Comparison of ENCODE assay signal across 30 cellular contexts in genomic region chrX:52337410-52337809, GRCh38. TPM values are rescaled to one million over a fixed set of nuclear protein-coding genes. Genes with fewer than 3 reads are reported as not detected.
DNase-seq lines count a peak whose midpoint lies in the region; ATAC-seq, FAIRE-seq and TF ChIP-seq lines count a peak whose summit lies in the region.
"Had no signal": no experiment of that assay in that cellular context is flagged by ENCODE, and none has a peak within 500 bp of the region (broad histone marks: within the 10 kb centered on the region; RNA-seq: fewer than 3 reads in every experiment).

No MANE protein-coding gene starts in this region.

- POLR2A ChIA-PET in A549 (lab: Yijun Ruan, JAX) (no interaction called here), IMR-90 (lab: Charles Lee; ENCODE audit: unreplicated experiment) (no interaction called here)

- no peak overlapping the region for H2AFZ ChIP-seq in IMR-90 (replicated peaks; ENCODE audit: low read length, poor library complexity)

- no peak overlapping the region for H2AK9ac ChIP-seq in IMR-90 (replicated peaks; ENCODE audit: low read depth, low read length, poor library complexity)

- H4K5ac ChIP-seq in IMR-90 (ENCODE audit: low read depth, low read length): no peak overlapping the region

- H3K36me3 Mint-ChIP-seq in activated naive CD4-positive, alpha-beta T cell treated with anti-CD3 and anti-CD28 coated beads, Interleukin-2, amount 10 ng/mL, durations not matched to agents 7 days and 5 days: no peaks in the 10 kb centered on the region
- H3K36me3 Mint-ChIP-seq in activated naive CD4-positive, alpha-beta T cell treated with anti-CD3 and anti-CD28 coated beads, Interleukin-2, amount 50 U/mL, for 72 hours: no peaks in the 10 kb centered on the region
- no peaks in the 10 kb centered on the region for H3K36me3 Mint-ChIP-seq in chondrocyte (ENCODE audit: low read depth)
- H3K36me3 Mint-ChIP-seq: CD14-positive monocyte; CD4-positive, alpha-beta memory T cell; CD4-positive, CD25-positive, alpha-beta regulatory T cell; CD8-positive, alpha-beta memory T cell had no signal

- no peak overlapping the region for H2BK20ac ChIP-seq in IMR-90 (ENCODE audit: low read depth, low read length)

- intact Hi-C loops in IMR-90 (cut with micrococcal nuclease): no loop called here

- no peak overlapping the region for H3K4ac ChIP-seq in IMR-90 (ENCODE audit: low read depth, low read length)

- TF ChIP-seq EP300 in A549 (IDR thresholded peaks at IDR 0.05): no peak

- peaks cover 2% of the 10 kb centered on the region for H3K27me3 ChIP-seq in IMR-90 (ENCODE audit: control insufficient read depth, insufficient read depth, low read length)
- H3K27me3 ChIP-seq: BE2C had no signal

- WGBS in A549 (ENCODE audit: missing lambda C conversion rate): 0% methylated on average over 4 of the region's 4 CpGs
- WGBS in IMR-90 (ENCODE audit: extremely low coverage in 2 of 2, insufficient read length in 1 of 2), 2 experiments: no CpG with 5 or more reads among the region's 4 CpGs

- CTCF ChIA-PET in activated naive CD4-positive, alpha-beta T cell treated with anti-CD3 and anti-CD28 coated beads, Interleukin-2, amount 10 ng/mL, durations not matched to agents 7 days and 5 days (lab: Charles Lee): no interaction called here
- CTCF ChIA-PET in A549 (lab: Yijun Ruan, JAX): no interaction called here
- CTCF ChIA-PET in IMR-90 (lab: Yijun Ruan, JAX): interaction anchor here (1.0 kb wide), 1 partner anchor 13 kb away, joined by 4 read pairs; no protein-coding TSS in a partner anchor

- no peak overlapping the region for H3K23ac ChIP-seq in IMR-90 (ENCODE audit: low read depth, low read length)

- H3K4me1 ChIP-seq in A549 (no peaks in the 10 kb centered on the region), IMR-90 (ENCODE audit: control insufficient read depth, insufficient read depth, low read length) (no peaks in the 10 kb centered on the region)
- H3K4me1 ChIP-seq: BE2C, BLaER1 had no signal

- BruUV-seq in IMR-90 (replicated peaks; lab: Mats Ljungman, UMichigan): no TSS peak

- H3K9me1 ChIP-seq in IMR-90 (ENCODE audit: insufficient read depth, low read length): no peaks in the 10 kb centered on the region

- no peak overlapping the region for H3K18ac ChIP-seq in IMR-90 (ENCODE audit: low read depth, low read length)

- dilution Hi-C loops in IMR-90 (cut with HindIII; ENCODE audit: low sequenced_read_pairs, unreplicated experiment): no loop called here

- no peaks in the 10 kb centered on the region for H3K9me3 ChIP-seq in A549
- H3K9me3 ChIP-seq in IMR-90 (ENCODE audit: control insufficient read depth, insufficient read depth, low read length): no peaks in the 10 kb centered on the region
- H3K9me3 ChIP-seq: BE2C had no signal

- no peak overlapping the region for H4K91ac ChIP-seq in IMR-90 (ENCODE audit: insufficient read depth, low read depth, low read length)

- no peak overlapping the region for H4K8ac ChIP-seq in IMR-90 (ENCODE audit: low read depth in 2 of 2, low read length in 2 of 2)

- no peaks in the 10 kb centered on the region for H3K9me3 Mint-ChIP-seq in activated naive CD4-positive, alpha-beta T cell treated with anti-CD3 and anti-CD28 coated beads, Interleukin-2, amount 10 ng/mL, durations not matched to agents 7 days and 5 days
- H3K9me3 Mint-ChIP-seq in activated naive CD4-positive, alpha-beta T cell treated with anti-CD3 and anti-CD28 coated beads, Interleukin-2, amount 50 U/mL, for 72 hours: peaks cover 0 to 6% of the 10 kb centered on the region in 2 donors
- peaks cover 28% of the 10 kb centered on the region for H3K9me3 Mint-ChIP-seq in chondrocyte (ENCODE audit: low read depth)

- H3K9ac ChIP-seq in IMR-90 (ENCODE audit: low read depth, low read length): no peak overlapping the region
- H3K9ac ChIP-seq: BLaER1 had no signal

- no peak for ATAC-seq in activated naive CD4-positive, alpha-beta T cell treated with anti-CD3 and anti-CD28 coated beads, Interleukin-2, amount 50 U/mL, for 72 hours
- ATAC-seq in A549: no peak
- no peak for ATAC-seq in IMR-90 (ENCODE audit: low read depth)
- ATAC-seq: GM12878 had no signal

- no peaks in the 10 kb centered on the region for H3K36me3 ChIP-seq in IMR-90 (ENCODE audit: control insufficient read depth, insufficient read depth, low read length)
- H3K36me3 ChIP-seq: BE2C, BLaER1 had no signal

- no peak overlapping the region for H3K4me3 Mint-ChIP-seq in activated naive CD4-positive, alpha-beta T cell treated with anti-CD3 and anti-CD28 coated beads, Interleukin-2, amount 10 ng/mL, durations not matched to agents 7 days and 5 days
- H3K4me3 Mint-ChIP-seq in chondrocyte (ENCODE audit: unreplicated experiment): no peak overlapping the region
- H3K4me3 Mint-ChIP-seq: CD14-positive monocyte; CD4-positive, alpha-beta memory T cell; CD4-positive, CD25-positive, alpha-beta regulatory T cell; CD8-positive, alpha-beta memory T cell had no signal

- H3K4me3 ChIP-seq in A549 (no peak overlapping the region), IMR-90 (ENCODE audit: insufficient read depth, low read depth, low read length) (no peak overlapping the region)
- H3K4me3 ChIP-seq: BLaER1, GM12878 had no signal

- no peak for DNase-seq in activated naive CD4-positive, alpha-beta T cell treated with anti-CD3 and anti-CD28 coated beads, Interleukin-2, amount 10 ng/mL, durations not matched to agents 7 days and 5 days
- DNase-seq in activated naive CD4-positive, alpha-beta T cell treated with anti-CD3 and anti-CD28 coated beads, Interleukin-2, amount 50 U/mL, for 72 hours (ENCODE audit: low spot score in 2 of 2): no peak
- DNase-seq in A549 (ENCODE audit: low read depth in 1 of 2, low spot score in 1 of 2) (no peak), IMR-90 (no peak), chondrocyte (ENCODE audit: low spot score) (no peak), ACHN (no peak), NCI-H2171 treated with DMSO at 0.1 percent for 48 hours (lab: John Stamatoyannopoulos, UW) (no peak)
- DNase-seq: 8988T; BE2C; C1 segment of cervical spinal cord; CD4-positive, CD25-positive, alpha-beta regulatory T cell; CD8-positive, alpha-beta memory T cell; COR-L47; DMS 273 treated with DMSO at 0.1 percent for 48 hours; DMS153; DMS53; DMS79; DND-41; EL; GDM1 had no signal

- no peak for TF ChIP-seq POLR2A in A549 (IDR thresholded peaks at IDR 0.05; ENCODE audit: low read length)
- TF ChIP-seq POLR2A in IMR-90 (IDR thresholded peaks at IDR 0.05; ENCODE audit: low read depth, low read length): no peak

- H2AK5ac ChIP-seq in IMR-90 (ENCODE audit: low read depth, low read length): no peak overlapping the region

- H3K27ac Mint-ChIP-seq in activated naive CD4-positive, alpha-beta T cell treated with anti-CD3 and anti-CD28 coated beads, Interleukin-2, amount 10 ng/mL, durations not matched to agents 7 days and 5 days: peak overlapping the region; percentile 68
- H3K27ac Mint-ChIP-seq in activated naive CD4-positive, alpha-beta T cell treated with anti-CD3 and anti-CD28 coated beads, Interleukin-2, amount 50 U/mL, for 72 hours: no peak overlapping the region
- peak overlapping the region; percentile 12 for H3K27ac Mint-ChIP-seq in chondrocyte (ENCODE audit: unreplicated experiment)
- H3K27ac Mint-ChIP-seq: CD14-positive monocyte; CD4-positive, alpha-beta memory T cell; CD4-positive, CD25-positive, alpha-beta regulatory T cell; CD8-positive, alpha-beta memory T cell had no signal

- H4K20me1 ChIP-seq in IMR-90 (ENCODE audit: insufficient read depth, low read length): no peaks in the 10 kb centered on the region
- H4K20me1 ChIP-seq: BLaER1 had no signal

- TF ChIP-seq RAD21 in A549 (conservative IDR thresholded peaks at IDR 0.05 in 1 of 2, IDR thresholded peaks at IDR 0.05 in 1 of 2): no peak
- TF ChIP-seq RAD21 in IMR-90 (IDR thresholded peaks at IDR 0.05; ENCODE audit: low read length): no peak

- H3K14ac ChIP-seq in IMR-90 (replicated peaks; ENCODE audit: low read depth, low read length): no peak overlapping the region

- H2BK120ac ChIP-seq in IMR-90 (ENCODE audit: low read depth, low read length): no peak overlapping the region

- H2BK5ac ChIP-seq in IMR-90 (ENCODE audit: low read depth, low read length, poor library complexity, severe bottlenecking): no peak overlapping the region

- no peak overlapping the region for H3K56ac ChIP-seq in IMR-90 (ENCODE audit: extremely low read depth, insufficient read depth, low read length)

- H3K4me2 ChIP-seq in A549: no peak overlapping the region
- no peak overlapping the region for H3K4me2 ChIP-seq in IMR-90 (ENCODE audit: low read depth, low read length)
- H3K4me2 ChIP-seq: BLaER1 had no signal

- TF ChIP-seq CTCF in A549 (IDR thresholded peaks at IDR 0.05) (no peak), IMR-90 (conservative IDR thresholded peaks at IDR 0.05; ENCODE audit: low read depth, low read length) (no peak), chondrocyte (IDR thresholded peaks at IDR 0.05) (no peak)

- no peak for FAIRE-seq in A549 (lab: Jason Lieb, UNC)
- FAIRE-seq: A204.1, GM12878, GM12892, GM18507 had no signal

- in situ Hi-C loops in IMR-90 (cut with MboI; ENCODE audit: low sequenced_read_pairs): no loop called here
- in situ Hi-C loops in ACHN (cut with HindIII; ENCODE audit: low pct_ligation_motif_present, low pct_unique_long_range_greater_than_20kb, low sequenced_read_pairs): no loop called here

- H3K79me1 ChIP-seq in IMR-90 (ENCODE audit: low read depth in 1 of 2, low read length in 2 of 2): no peaks in the 10 kb centered on the region

- H3K4me1 Mint-ChIP-seq in activated naive CD4-positive, alpha-beta T cell treated with anti-CD3 and anti-CD28 coated beads, Interleukin-2, amount 10 ng/mL, durations not matched to agents 7 days and 5 days: no peaks in the 10 kb centered on the region
- no peaks in the 10 kb centered on the region for H3K4me1 Mint-ChIP-seq in chondrocyte (ENCODE audit: low read depth)
- H3K4me1 Mint-ChIP-seq: CD14-positive monocyte; CD4-positive, alpha-beta memory T cell; CD4-positive, CD25-positive, alpha-beta regulatory T cell; CD8-positive, alpha-beta memory T cell had no signal

- no peak overlapping the region for H2BK15ac ChIP-seq in IMR-90 (ENCODE audit: low read depth, low read length)

- no peaks in the 10 kb centered on the region for H3K27me3 Mint-ChIP-seq in activated naive CD4-positive, alpha-beta T cell treated with anti-CD3 and anti-CD28 coated beads, Interleukin-2, amount 10 ng/mL, durations not matched to agents 7 days and 5 days
- no peaks in the 10 kb centered on the region for H3K27me3 Mint-ChIP-seq in chondrocyte (ENCODE audit: low read depth)
- H3K27me3 Mint-ChIP-seq: CD4-positive, CD25-positive, alpha-beta regulatory T cell had no signal

- H3K27ac ChIP-seq in A549 (no peak overlapping the region), IMR-90 (ENCODE audit: insufficient read depth, low read length) (no peak overlapping the region)
- H3K27ac ChIP-seq: BLaER1 had no signal

RNA-seq across cellular contexts. Expression of gene XAGE2, which starts 31.4 kb away (rescaled TPM):
- total RNA-seq in activated naive CD4-positive, alpha-beta T cell treated with anti-CD3 and anti-CD28 coated beads, Interleukin-2, amount 50 U/mL, for 72 hours: not detected
- polyA plus RNA-seq in A549 (2011; rRNA removed): not detected in 2 replicates
- polyA plus RNA-seq in A549 (2012; cell fraction: cytosol; rRNA removed): not detected in 2 replicates
- not detected in 2 replicates for polyA plus RNA-seq in A549 (2012; cell fraction: nucleus; rRNA removed)
- not detected in 3 replicates for polyA plus RNA-seq in A549 (2017; fragmentation: RNase III; extraction: RNeasy Plus Mini Kit Qiagen cat#74134 plus additional on column Dnase treatment)
- not detected in 2 replicates for polyA minus RNA-seq in A549 (2011; rRNA and poly(A)+ RNA removed)
- total RNA-seq in IMR-90 (2012; rRNA removed): not detected in 2 replicates
- not detected in 2 replicates for polyA plus RNA-seq in IMR-90 (2012; rRNA removed)
- not detected in 2 replicates for polyA plus RNA-seq in IMR-90 (2012; cell fraction: cytosol; rRNA removed)
- not detected in 2 replicates for polyA plus RNA-seq in IMR-90 (2012; cell fraction: nucleus; rRNA removed; ENCODE audit: low replicate concordance)
- not detected in 3 replicates for total RNA-seq in chondrocyte
- total RNA-seq: CD4-positive, alpha-beta memory T cell; CD4-positive, CD25-positive, alpha-beta regulatory T cell; CD8-positive, alpha-beta memory T cell; Daoy; G401; GM12878 had no signal
- polyA plus RNA-seq: AG04450; CD14-positive monocyte; CD4-positive, alpha-beta memory T cell; CD4-positive, CD25-positive, alpha-beta regulatory T cell; CD8-positive, alpha-beta memory T cell; GM12878 had no signal

Comparison
In these comparisons a context has a peak if more than half of its experiments do, and no peak if none do; other contexts are left out.
1. H3K27ac Mint-ChIP-seq: peak in activated naive CD4-positive, alpha-beta T cell treated with anti-CD3 and anti-CD28 coated beads, Interleukin-2, amount 10 ng/mL, durations not matched to agents 7 days and 5 days (single experiment) and chondrocyte (single experiment); none in activated naive CD4-positive, alpha-beta T cell treated with anti-CD3 and anti-CD28 coated beads, Interleukin-2, amount 50 U/mL, for 72 hours (0 of 2).